22 cellular contexts compared by ENCODE assay signal in genomic region chr5:172971482-172971881, GRCh38.
"Had no signal": no experiment of that assay in that cellular context is flagged by ENCODE, and none has a peak within 500 bp of the region (broad histone marks: within the 10 kb centered on the region; RNA-seq: fewer than 3 reads in every experiment).

No MANE protein-coding gene starts in this region.

- H3K9me3 ChIP-seq: lower lobe of right lung, ovary, psoas muscle, sigmoid colon, testis, tibial artery had no signal

- H3K27ac ChIP-seq: dorsolateral prefrontal cortex, lower lobe of right lung, ovary, psoas muscle, sigmoid colon, testis, tibial artery had no signal

- H3K4me3 ChIP-seq: dorsolateral prefrontal cortex, lower lobe of right lung, ovary, psoas muscle, sigmoid colon, testis, tibial artery had no signal

- H3K4me1 ChIP-seq: psoas muscle, sigmoid colon, testis, tibial artery had no signal

- DNase-seq: dorsolateral prefrontal cortex; effector CD4-positive, alpha-beta T cell; hypothalamus; immature natural killer cell; islet precursor cell; kidney glomerular epithelial cell; left ventricle myocardium superior; lower lobe of right lung; natural killer cell; occipital lobe; ovary; posterior cingulate gyrus; psoas muscle; right cardiac atrium; sigmoid colon; stimulated activated CD4-positive, alpha-beta T cell treated with anti-CD3 and anti-CD28 coated beads, Interleukin-2, amount 100 ng/mL, for 24 hours; stimulated activated CD4-positive, alpha-beta T cell treated with anti-CD3 and anti-CD28 coated beads, Interleukin-4, amount 100 ng/mL, for 24 hours; stimulated activated naive CD8-positive, alpha-beta T cell treated with anti-CD3 and anti-CD28 coated beads, Interleukin-15, Interleukin-2, amounts not matched to agents 100 U/mL and 50 U/mL, for 24 hours; substantia nigra; testis; tibial artery had no signal

- H3K27me3 ChIP-seq: dorsolateral prefrontal cortex, ovary, sigmoid colon, testis, tibial artery had no signal

- H3K36me3 ChIP-seq: ovary had no signal

- ATAC-seq: left ventricle myocardium superior; lower lobe of right lung; natural killer cell; psoas muscle; right cardiac atrium; stimulated activated effector memory CD8-positive, alpha-beta T cell treated with anti-CD3 and anti-CD28 coated beads, Interleukin-12 subunit alpha, Interleukin-12 subunit beta, amount 100 ng/mL, for 72 hours; stimulated activated naive CD8-positive, alpha-beta T cell treated with anti-CD3 and anti-CD28 coated beads, Interleukin-15, Interleukin-2, amounts not matched to agents 100 U/mL and 50 U/mL, for 24 hours had no signal
